Comparison of ENCODE assay signal across 8 cellular contexts in genomic region chr7:12584940-12585339, GRCh38. TPM values are rescaled to one million over a fixed set of nuclear protein-coding genes. Genes with fewer than 3 reads are reported as not detected.
DNase-seq lines count a peak whose midpoint lies in the region; ATAC-seq lines count a peak whose summit lies in the region.

No MANE protein-coding gene starts in this region.

- no peaks in the 10 kb centered on the region for H3K36me3 Mint-ChIP-seq in stimulated activated memory B cell treated with anti-CD40 and anti-IgM and Interleukin-4, amounts not matched to agents 10 μg/mL and 1 μg/mL and 100 μg/mL, for 72 hours
- no peaks in the 10 kb centered on the region for H3K36me3 Mint-ChIP-seq in activated CD8-positive, alpha-beta T cell treated with anti-CD3 and anti-CD28 coated beads, Interleukin-2, amount 10 ng/mL, durations not matched to agents 7 days and 5 days (ENCODE audit: low read depth)

- peaks cover 12% of the 10 kb centered on the region for H3K4me1 Mint-ChIP-seq in stimulated activated memory B cell treated with anti-CD40 and anti-IgM and Interleukin-4, amounts not matched to agents 10 μg/mL and 1 μg/mL and 100 μg/mL, for 72 hours
- H3K4me1 Mint-ChIP-seq in activated CD8-positive, alpha-beta T cell treated with anti-CD3 and anti-CD28 coated beads, Interleukin-2, amount 10 ng/mL, durations not matched to agents 7 days and 5 days (ENCODE audit: low read depth) = no peaks in the 10 kb centered on the region

- no peaks in the 10 kb centered on the region for H3K9me3 Mint-ChIP-seq in stimulated activated memory B cell treated with anti-CD40 and anti-IgM and Interleukin-4, amounts not matched to agents 10 μg/mL and 1 μg/mL and 100 μg/mL, for 72 hours
- no peaks in the 10 kb centered on the region for H3K9me3 Mint-ChIP-seq in activated CD8-positive, alpha-beta T cell treated with anti-CD3 and anti-CD28 coated beads, Interleukin-2, amount 10 ng/mL, durations not matched to agents 7 days and 5 days (ENCODE audit: insufficient read depth)

- H3K27ac Mint-ChIP-seq in stimulated activated memory B cell treated with anti-CD40 and anti-IgM and Interleukin-4, amounts not matched to agents 10 μg/mL and 1 μg/mL and 100 μg/mL, for 72 hours = peak overlapping the region; percentile 75
- no peak overlapping the region for H3K27ac Mint-ChIP-seq in activated CD8-positive, alpha-beta T cell treated with anti-CD3 and anti-CD28 coated beads, Interleukin-2, amount 10 ng/mL, durations not matched to agents 7 days and 5 days

- H3K27me3 Mint-ChIP-seq in stimulated activated memory B cell treated with anti-CD40 and anti-IgM and Interleukin-4, amounts not matched to agents 10 μg/mL and 1 μg/mL and 100 μg/mL, for 72 hours = no peaks in the 10 kb centered on the region
- H3K27me3 Mint-ChIP-seq in activated CD8-positive, alpha-beta T cell treated with anti-CD3 and anti-CD28 coated beads, Interleukin-2, amount 10 ng/mL, durations not matched to agents 7 days and 5 days (ENCODE audit: low read depth) = peaks cover 4% of the 10 kb centered on the region

- CTCF ChIA-PET in activated CD8-positive, alpha-beta T cell treated with anti-CD3 and anti-CD28 coated beads, Interleukin-2, amount 10 ng/mL, durations not matched to agents 7 days and 5 days (lab: Charles Lee) = no interaction called here

- POLR2A ChIA-PET in activated CD8-positive, alpha-beta T cell treated with anti-CD3 and anti-CD28 coated beads, Interleukin-2, amount 10 ng/mL, durations not matched to agents 7 days and 5 days (lab: Charles Lee) = no interaction called here

- peak overlapping the region; percentile 34 for H3K4me3 Mint-ChIP-seq in stimulated activated memory B cell treated with anti-CD40 and anti-IgM and Interleukin-4, amounts not matched to agents 10 μg/mL and 1 μg/mL and 100 μg/mL, for 72 hours
- H3K4me3 Mint-ChIP-seq in activated CD8-positive, alpha-beta T cell treated with anti-CD3 and anti-CD28 coated beads, Interleukin-2, amount 10 ng/mL, durations not matched to agents 7 days and 5 days = no peak overlapping the region

- peak; percentile 99 for ATAC-seq in GM19463 (IDR thresholded peaks at IDR 0.05; ENCODE audit: unreplicated experiment)
- peak; percentile 99 for ATAC-seq in HG03354 (IDR thresholded peaks at IDR 0.05; ENCODE audit: poor library complexity, severe bottlenecking, unreplicated experiment)
- ATAC-seq in stimulated activated memory B cell treated with anti-CD40 and anti-IgM and Interleukin-4, amounts not matched to agents 10 μg/mL and 1 μg/mL and 100 μg/mL, for 72 hours = peak; percentile 89
- ATAC-seq in activated CD8-positive, alpha-beta T cell treated with anti-CD3 and anti-CD28 coated beads, Interleukin-2, amount 10 ng/mL, durations not matched to agents 7 days and 5 days = no peak
- no peak for ATAC-seq in stimulated activated naive CD8-positive, alpha-beta T cell treated with anti-CD3 and anti-CD28 coated beads, Interleukin-15, Interleukin-2, amounts not matched to agents 100 U/mL and 50 U/mL, for 24 hours

- DNase-seq in Ammon's horn (ENCODE audit: low spot score) (peak; percentile 65), astrocyte of the hippocampus (ENCODE audit: low read depth, low spot score) (peak; percentile 46)
- no peak for DNase-seq in stimulated activated CD4-positive, alpha-beta T cell treated with anti-CD3 and anti-CD28 coated beads, Interleukin-4, amount 100 ng/mL, for 4 hours
- DNase-seq in activated CD8-positive, alpha-beta T cell treated with anti-CD3 and anti-CD28 coated beads, Interleukin-2, amount 10 ng/mL, durations not matched to agents 7 days and 5 days = no peak
- no peak for DNase-seq in stimulated activated naive CD8-positive, alpha-beta T cell treated with anti-CD3 and anti-CD28 coated beads, Interleukin-15, Interleukin-2, amounts not matched to agents 100 U/mL and 50 U/mL, for 24 hours

RNA-seq across cellular contexts. Expression of gene SCIN, which starts 14.4 kb away (rescaled TPM):
- under 1 TPM in 1 of 2 experiments, not detected in 1; 0.39 TPM for total RNA-seq in activated CD8-positive, alpha-beta T cell treated with anti-CD3 and anti-CD28 coated beads, Interleukin-2, amount 10 ng/mL, durations not matched to agents 7 days and 5 days

Comparison
In these comparisons a context has a peak if more than half of its experiments do, and no peak if none do; other contexts are left out.
1. DNase-seq: peak in Ammon's horn (single experiment) and astrocyte of the hippocampus (single experiment); none in stimulated activated CD4-positive, alpha-beta T cell treated with anti-CD3 and anti-CD28 coated beads, Interleukin-4, amount 100 ng/mL, for 4 hours (0 of 2), activated CD8-positive, alpha-beta T cell treated with anti-CD3 and anti-CD28 coated beads, Interleukin-2, amount 10 ng/mL, durations not matched to agents 7 days and 5 days (single experiment) and stimulated activated naive CD8-positive, alpha-beta T cell treated with anti-CD3 and anti-CD28 coated beads, Interleukin-15, Interleukin-2, amounts not matched to agents 100 U/mL and 50 U/mL, for 24 hours (single experiment).
2. ATAC-seq: peak in GM19463 (single experiment), HG03354 (single experiment) and stimulated activated memory B cell treated with anti-CD40 and anti-IgM and Interleukin-4, amounts not matched to agents 10 μg/mL and 1 μg/mL and 100 μg/mL, for 72 hours (single experiment); none in activated CD8-positive, alpha-beta T cell treated with anti-CD3 and anti-CD28 coated beads, Interleukin-2, amount 10 ng/mL, durations not matched to agents 7 days and 5 days (single experiment) and stimulated activated naive CD8-positive, alpha-beta T cell treated with anti-CD3 and anti-CD28 coated beads, Interleukin-15, Interleukin-2, amounts not matched to agents 100 U/mL and 50 U/mL, for 24 hours (single experiment).